ENCODE assay signal across 18 cellular contexts in the genomic region with DNA sequence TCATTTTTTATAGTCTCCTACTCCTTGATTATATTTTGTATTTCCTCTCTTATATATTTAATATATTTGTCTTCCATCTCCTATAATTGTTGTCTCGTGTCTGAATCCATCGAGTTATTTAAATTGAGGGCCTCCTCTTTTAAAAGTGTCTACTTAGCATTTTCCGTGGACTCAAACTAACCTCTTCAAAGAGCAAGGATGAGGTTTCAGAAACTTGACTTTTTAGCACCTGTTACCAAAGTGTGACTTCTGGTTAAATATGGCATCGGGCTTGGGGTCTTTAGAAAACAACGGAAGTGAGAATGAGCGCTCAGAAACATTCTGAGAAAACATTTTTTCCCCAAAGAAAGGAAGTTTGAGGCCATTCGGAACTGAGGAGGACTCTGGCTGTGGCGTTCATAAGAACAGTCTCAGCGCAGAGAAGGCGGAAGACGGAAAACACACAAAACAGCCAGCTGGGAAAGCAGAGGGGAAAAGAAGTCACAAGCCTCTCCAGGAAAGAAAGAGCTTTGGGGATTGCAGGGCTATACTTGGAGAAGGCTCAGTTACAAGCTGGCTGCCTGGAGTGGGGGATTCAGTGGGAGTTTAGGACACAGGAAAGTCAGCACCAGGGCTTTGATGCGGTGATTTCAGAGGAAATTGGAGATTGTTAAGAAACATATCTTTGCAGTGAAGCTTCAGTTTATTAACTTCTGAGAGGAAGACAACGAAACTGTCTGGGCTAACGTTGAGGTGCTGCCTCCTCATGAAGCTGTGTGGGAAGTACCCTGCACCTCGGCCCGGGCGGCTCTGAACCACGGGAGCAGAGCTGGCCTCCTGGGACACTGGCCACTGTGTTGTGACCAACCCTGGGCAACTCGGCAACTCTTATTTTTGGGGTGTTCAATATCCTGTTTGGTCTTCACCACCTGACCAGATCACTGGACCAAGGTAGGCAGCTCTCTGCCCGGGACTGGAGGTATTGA. TPM values are rescaled to one million over a fixed set of nuclear protein-coding genes. Genes with fewer than 3 reads are reported as not detected.
"Had no signal": no experiment of that assay in that cellular context is flagged by ENCODE, and none has a peak within 500 bp of the region (broad histone marks: within the 10 kb centered on the region; RNA-seq: fewer than 3 reads in every experiment).

No MANE protein-coding gene starts in this region.

- H3K27me3 ChIP-seq: ovary, right atrium auricular region had no signal

- H3K4me1 ChIP-seq: heart left ventricle, right atrium auricular region, stomach, transverse colon had no signal

- DNase-seq: foreskin melanocyte; heart left ventricle; hippocampal formation; kidney glomerular epithelial cell; mucosa of descending colon; naive thymus-derived CD8-positive, alpha-beta T cell; nucleus accumbens; ovary; small intestine; stimulated activated CD4-positive, alpha-beta T cell treated with anti-CD3 and anti-CD28 coated beads, Interleukin-12 subunit alpha, Interleukin-12 subunit beta, amount 100 ng/mL, for 4 hours; stimulated activated naive CD4-positive, alpha-beta T cell; stomach; substantia nigra; transverse colon had no signal

- FAIRE-seq: colon, small intestine had no signal

- ATAC-seq: heart left ventricle; left lobe of liver; mucosa of descending colon; naive thymus-derived CD8-positive, alpha-beta T cell had no signal

- H3K9me3 ChIP-seq: heart left ventricle, mucosa of descending colon, ovary, right atrium auricular region, stomach, thoracic aorta, transverse colon had no signal

- H3K4me3 ChIP-seq: heart left ventricle, mucosa of descending colon, ovary, right atrium auricular region, stomach, thoracic aorta, transverse colon had no signal

- H3K27ac ChIP-seq: heart left ventricle, ovary, right atrium auricular region, stomach, thoracic aorta, transverse colon had no signal

- H3K36me3 ChIP-seq: heart left ventricle, ovary, right atrium auricular region, stomach, thoracic aorta, transverse colon had no signal

RNA-seq across cellular contexts. Expression of gene IRX2, which starts 25.1 kb away (rescaled TPM):
- total RNA-seq: left lobe of liver; naive thymus-derived CD8-positive, alpha-beta T cell; transverse colon had no signal
- polyA plus RNA-seq: naive thymus-derived CD8-positive, alpha-beta T cell had no signal
